24 cellular contexts compared by ENCODE assay signal in the genomic region with DNA sequence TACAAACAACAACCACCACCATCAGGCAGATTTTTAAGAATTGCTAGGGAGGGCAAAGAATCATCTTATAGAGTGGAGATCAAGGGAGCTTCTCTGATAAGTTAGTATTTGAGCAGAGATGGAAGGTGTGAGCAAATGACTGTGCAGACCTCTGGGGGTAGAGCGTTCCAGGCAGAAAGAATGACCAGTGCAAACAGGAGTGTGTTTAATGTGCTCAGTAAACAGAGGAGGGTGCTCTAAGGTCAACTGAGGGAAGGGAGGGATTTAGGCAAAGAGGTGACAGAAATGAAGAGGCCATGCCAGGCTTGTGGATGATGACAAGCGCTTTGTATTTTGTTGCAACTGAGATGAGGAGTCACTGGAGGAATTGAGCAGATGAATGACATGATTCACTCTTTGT.
"Had no signal": no experiment of that assay in that cellular context is flagged by ENCODE, and none has a peak within 500 bp of the region (broad histone marks: within the 10 kb centered on the region; RNA-seq: fewer than 3 reads in every experiment).

No MANE protein-coding gene starts in this region.

- H3K9me3 ChIP-seq: esophagus muscularis mucosa, left lung, lower lobe of right lung, mucosa of descending colon had no signal

- H3K27me3 ChIP-seq: foreskin keratinocyte, hepatocyte, left lung had no signal

- H3K27ac ChIP-seq: coronary artery, dorsolateral prefrontal cortex, esophagus muscularis mucosa, foreskin keratinocyte, gastroesophageal sphincter, hepatocyte, left lung, lower lobe of right lung had no signal

- ATAC-seq: foreskin keratinocyte; gastroesophageal sphincter; left colon; left lung; left ventricle myocardium superior; lower lobe of right lung; mucosa of descending colon; naive thymus-derived CD8-positive, alpha-beta T cell had no signal

- H3K4me3 ChIP-seq: coronary artery, dorsolateral prefrontal cortex, esophagus muscularis mucosa, gastroesophageal sphincter, hepatocyte, left lung, lower lobe of right lung, mucosa of descending colon had no signal

- DNase-seq: dermis blood vessel endothelial cell; dorsolateral prefrontal cortex; effector CD4-positive, alpha-beta T cell; effector memory CD4-positive, alpha-beta T cell; foreskin keratinocyte; glutamatergic neuron; head of caudate nucleus; hypothalamus; immature natural killer cell; islet precursor cell; kidney; kidney glomerular epithelial cell; left colon; left lung; left ventricle myocardium superior; lower lobe of right lung; mesenchymal stem cell; mucosa of descending colon; naive B cell; naive thymus-derived CD8-positive, alpha-beta T cell had no signal

- H3K36me3 ChIP-seq: esophagus muscularis mucosa, gastroesophageal sphincter, left lung, lower lobe of right lung had no signal

- H3K4me1 ChIP-seq: esophagus muscularis mucosa, foreskin keratinocyte, gastroesophageal sphincter, left lung, lower lobe of right lung had no signal
